In genomic region chr3:195612075-195612800, GRCh38 we compare ENCODE assay signal across 15 cellular contexts. TPM values are rescaled to one million over a fixed set of nuclear protein-coding genes. Genes with fewer than 3 reads are reported as not detected.
A peak's percentile ranks its signal among the peaks of the same experiment; 100 is the strongest.
DNase-seq lines count a peak whose midpoint lies in the region; ATAC-seq and TF ChIP-seq lines count a peak whose summit lies in the region.
"Had no signal": no experiment of that assay in that cellular context is flagged by ENCODE, and none has a peak within 500 bp of the region (broad histone marks: within the 10 kb centered on the region; RNA-seq: fewer than 3 reads in every experiment).

No MANE protein-coding gene starts in this region.

- intact Hi-C loops in body of pancreas (cut with DNase I), result no loop called here
- intact Hi-C loops in dorsolateral prefrontal cortex (cut with DNase I), result no loop called here

- no peak overlapping the region for H3K4me2 ChIP-seq in MM.1S (ENCODE audit: low read depth, low read length)

- peak in 1 of 3 donors; percentile 16 for TF ChIP-seq POLR2A in body of pancreas (IDR thresholded peaks at IDR 0.05)

- no peaks in the 10 kb centered on the region for H3K79me2 ChIP-seq in MM.1S (ENCODE audit: low read length)
- H3K79me2 ChIP-seq: parathyroid adenoma had no signal

- DNase-seq in AG20443 (ENCODE audit: low spot score), result peak; percentile 13
- DNase-seq in GM04503 (ENCODE audit: low read depth), result peak; percentile 23
- peak in 3 of 4 donors; percentile 39 to 62 (median 40) for DNase-seq in body of pancreas
- no peak for DNase-seq in omental fat pad (ENCODE audit: low spot score)
- no peak for DNase-seq in MM.1S
- DNase-seq in dorsolateral prefrontal cortex, result no peak
- DNase-seq in amygdala (lab: John Stamatoyannopoulos, UW), result no peak
- DNase-seq: activated CD8-positive, alpha-beta T cell treated with anti-CD3 and anti-CD28 coated beads, Interleukin-2, amount 10 ng/mL, durations not matched to agents 7 days and 5 days; activated naive CD4-positive, alpha-beta T cell treated with Interleukin-2 at 50 U/mL for 16 hours; DMS79 treated with DMSO at 0.1 percent for 48 hours; SHP77 treated with DMSO at 0.1 percent for 48 hours had no signal

- H3K27ac ChIP-seq in body of pancreas (peak overlapping the region in 3 of 4 donors; percentile 28 to 68 (median 60)), MM.1S (ENCODE audit: low read length) (no peak overlapping the region), dorsolateral prefrontal cortex (no peak overlapping the region)
- H3K27ac ChIP-seq: parathyroid adenoma, suprapubic skin had no signal

- H3K4me1 ChIP-seq in body of pancreas, result no peaks in the 10 kb centered on the region
- no peaks in the 10 kb centered on the region for H3K4me1 ChIP-seq in MM.1S (ENCODE audit: low read length)
- H3K4me1 ChIP-seq: parathyroid adenoma had no signal

- ATAC-seq in body of pancreas, result peak; percentile 47
- peak; percentile 51 for ATAC-seq in omental fat pad (ENCODE audit: low FRiP score)
- ATAC-seq in HG02840 (IDR thresholded peaks at IDR 0.05; ENCODE audit: low FRiP score, unreplicated experiment), result no peak
- ATAC-seq: activated CD8-positive, alpha-beta T cell treated with anti-CD3 and anti-CD28 coated beads, Interleukin-2, amount 10 ng/mL, durations not matched to agents 7 days and 5 days had no signal

- H3K36me3 ChIP-seq in body of pancreas (replicated peaks in 1 of 2; ENCODE audit: insufficient read depth in 1 of 2, low read depth in 2 of 2) (no peaks in the 10 kb centered on the region), MM.1S (replicated peaks; ENCODE audit: insufficient read depth, low read length) (no peaks in the 10 kb centered on the region)
- H3K36me3 ChIP-seq: suprapubic skin had no signal

- no peaks in the 10 kb centered on the region for H4K20me1 ChIP-seq in MM.1S (ENCODE audit: insufficient read depth, low read length)

- no peaks in the 10 kb centered on the region for H3K27me3 ChIP-seq in body of pancreas
- no peaks in the 10 kb centered on the region for H3K27me3 ChIP-seq in MM.1S (replicated peaks; ENCODE audit: insufficient read depth, low read length)
- no peaks in the 10 kb centered on the region for H3K27me3 ChIP-seq in dorsolateral prefrontal cortex
- H3K27me3 ChIP-seq: suprapubic skin had no signal

- H3K9me3 ChIP-seq in body of pancreas (no peaks in the 10 kb centered on the region), MM.1S (replicated peaks; ENCODE audit: insufficient read depth, low read length) (no peaks in the 10 kb centered on the region)
- H3K9me3 ChIP-seq: suprapubic skin had no signal

- WGBS in body of pancreas, 2 donors, result 36 to 56% methylated on average over 8 of the region's 8 CpGs

- TF ChIP-seq CTCF in body of pancreas (IDR thresholded peaks at IDR 0.05) (no peak), omental fat pad (IDR thresholded peaks at IDR 0.05) (no peak), MM.1S (IDR thresholded peaks at IDR 0.05; ENCODE audit: low read length) (no peak), dorsolateral prefrontal cortex (IDR thresholded peaks at IDR 0.05 in 54 of 56, conservative IDR thresholded peaks at IDR 0.05 in 2 of 56; ENCODE audit: low read depth in 1 of 56, partially characterized antibody in 56 of 56) (no peak)

- H3K4me3 ChIP-seq in body of pancreas, result no peak overlapping the region
- no peak overlapping the region for H3K4me3 ChIP-seq in MM.1S (ENCODE audit: low read length)
- H3K4me3 ChIP-seq in dorsolateral prefrontal cortex, result no peak overlapping the region
- H3K4me3 ChIP-seq: suprapubic skin had no signal

- no peaks in the 10 kb centered on the region for H3K9me2 ChIP-seq in MM.1S (replicated peaks; ENCODE audit: insufficient read depth, low read length)

- no peaks in the 10 kb centered on the region for H3F3A ChIP-seq in MM.1S (ENCODE audit: insufficient read depth, low read length)

- H2AFZ ChIP-seq in MM.1S (ENCODE audit: low read length), result no peak overlapping the region
- H2AFZ ChIP-seq: parathyroid adenoma had no signal

- H3K9ac ChIP-seq in MM.1S (ENCODE audit: low read length), result no peak overlapping the region
- H3K9ac ChIP-seq: parathyroid adenoma had no signal

RNA-seq across cellular contexts. Expression of gene APOD, which starts 28.5 kb away (rescaled TPM):
- total RNA-seq in body of pancreas (100 to 1,000 TPM; 343 to 463 TPM), omental fat pad (1,000 to 10,000 TPM in 2 of 4 donors, 100 to 1,000 TPM in 2; 340 to 1,610 (median 888) TPM), dorsolateral prefrontal cortex (1,000 to 10,000 TPM in 1 of 120 experiments, 100 to 1,000 TPM in 119; 145 to 1,164 (median 402) TPM)
- total RNA-seq: activated CD8-positive, alpha-beta T cell treated with anti-CD3 and anti-CD28 coated beads, Interleukin-2, amount 10 ng/mL, durations not matched to agents 7 days and 5 days; mononuclear cell had no signal

Comparison
In these comparisons a context has a peak if more than half of its experiments do, and no peak if none do; other contexts are left out.
1. DNase-seq: peak in AG20443 (single experiment), GM04503 (single experiment) and body of pancreas (3 of 4); none in omental fat pad (single experiment), MM.1S (single experiment), dorsolateral prefrontal cortex (0 of 10) and amygdala (0 of 56).
2. H3K27ac ChIP-seq: peak in body of pancreas (3 of 4); none in MM.1S (single experiment) and dorsolateral prefrontal cortex (0 of 59).